Comparison of ENCODE assay signal across 25 cellular contexts in the genomic region with DNA sequence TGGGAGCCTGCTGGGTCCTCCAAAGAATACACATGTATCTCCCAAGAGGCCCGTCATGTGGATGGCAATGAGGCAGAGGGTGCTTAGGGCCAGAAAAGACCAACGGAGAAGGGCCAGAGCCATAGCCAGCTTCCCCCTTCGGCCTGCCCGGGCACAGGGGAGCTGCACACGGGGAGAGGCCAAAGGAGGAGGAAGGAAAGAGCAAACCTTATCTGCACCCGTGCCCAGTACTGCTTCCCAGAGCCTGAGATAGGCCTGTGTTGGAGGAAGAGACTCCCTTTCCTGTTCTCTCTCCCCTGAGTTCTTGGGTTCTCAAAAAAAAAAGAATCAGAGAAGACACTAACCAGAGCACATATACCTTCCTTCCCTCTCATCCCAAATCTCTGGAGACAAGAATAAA.
A peak's percentile ranks its signal among the peaks of the same experiment; 100 is the strongest.
DNase-seq lines count a peak whose midpoint lies in the region; ATAC-seq and TF ChIP-seq lines count a peak whose summit lies in the region.
"Had no signal": no experiment of that assay in that cellular context is flagged by ENCODE, and none has a peak within 500 bp of the region (broad histone marks: within the 10 kb centered on the region; RNA-seq: fewer than 3 reads in every experiment).

No MANE protein-coding gene starts in this region.

- H3K36me3 ChIP-seq in Loucy (ENCODE audit: insufficient read depth, low read length) = no peaks in the 10 kb centered on the region
- no peaks in the 10 kb centered on the region for H3K36me3 ChIP-seq in naive thymus-derived CD4-positive, alpha-beta T cell (ENCODE audit: control insufficient read depth in 2 of 3, insufficient read depth in 3 of 3, low read length in 3 of 3)
- H3K36me3 ChIP-seq in GM23338 (ENCODE audit: insufficient read depth) = no peaks in the 10 kb centered on the region
- H3K36me3 ChIP-seq: BE2C, heart right ventricle, stomach, upper lobe of right lung had no signal

- H3K9me3 Mint-ChIP-seq in T-helper 1 cell treated with Interleukin-12 subunit alpha and Interleukin-12 subunit beta and Interleukin-4 antibody, amounts not matched to agents 30 μg/mL and 1 μg/mL, for 36 hours = peaks cover 43% of the 10 kb centered on the region
- H3K9me3 Mint-ChIP-seq in activated T-helper 2 cell treated with anti-CD3 and anti-CD28 coated beads, Interferon-gamma antibody, Interleukin-2, Interleukin-4, amounts not matched to agents 10 μg/mL and 5 μg/mL and 100 μg/mL, durations not matched to agents 14 hours and 24 hours and 36 hours = peaks cover 54% of the 10 kb centered on the region
- peaks cover 0 to 57% (median 14%) of the 10 kb centered on the region in 11 donors for H3K9me3 Mint-ChIP-seq in naive thymus-derived CD4-positive, alpha-beta T cell
- H3K9me3 Mint-ChIP-seq in GM23338 = peaks cover 42% of the 10 kb centered on the region

- peaks cover 32% of the 10 kb centered on the region for H3K27me3 Mint-ChIP-seq in T-helper 1 cell treated with Interleukin-12 subunit alpha and Interleukin-12 subunit beta and Interleukin-4 antibody, amounts not matched to agents 30 μg/mL and 1 μg/mL, for 36 hours (ENCODE audit: low read depth)
- peaks cover 21% of the 10 kb centered on the region for H3K27me3 Mint-ChIP-seq in activated T-helper 2 cell treated with anti-CD3 and anti-CD28 coated beads, Interferon-gamma antibody, Interleukin-2, Interleukin-4, amounts not matched to agents 10 μg/mL and 5 μg/mL and 100 μg/mL, durations not matched to agents 14 hours and 24 hours and 36 hours (ENCODE audit: low read depth)
- H3K27me3 Mint-ChIP-seq in naive thymus-derived CD4-positive, alpha-beta T cell = peaks cover 9 to 32% (median 16%) of the 10 kb centered on the region in 5 donors
- no peaks in the 10 kb centered on the region for H3K27me3 Mint-ChIP-seq in GM23338 (ENCODE audit: insufficient read depth, low read depth, poor library complexity)
- H3K27me3 Mint-ChIP-seq: brain had no signal

- H3K27ac Mint-ChIP-seq in T-helper 1 cell treated with Interleukin-12 subunit alpha and Interleukin-12 subunit beta and Interleukin-4 antibody, amounts not matched to agents 30 μg/mL and 1 μg/mL, for 36 hours = peak overlapping the region; percentile 88
- peak overlapping the region; percentile 70 for H3K27ac Mint-ChIP-seq in activated T-helper 2 cell treated with anti-CD3 and anti-CD28 coated beads, Interferon-gamma antibody, Interleukin-2, Interleukin-4, amounts not matched to agents 10 μg/mL and 5 μg/mL and 100 μg/mL, durations not matched to agents 14 hours and 24 hours and 36 hours
- peak overlapping the region in 1 of 9 donors; percentile 80 for H3K27ac Mint-ChIP-seq in naive thymus-derived CD4-positive, alpha-beta T cell
- H3K27ac Mint-ChIP-seq in GM23338 = no peak overlapping the region
- H3K27ac Mint-ChIP-seq: brain had no signal

- POLR2A ChIA-PET in naive thymus-derived CD4-positive, alpha-beta T cell (lab: Charles Lee) = no interaction called here

- no peaks in the 10 kb centered on the region for H3F3A ChIP-seq in Loucy (ENCODE audit: low read depth)
- H3F3A ChIP-seq in GM23338 (replicated peaks; ENCODE audit: low read depth) = no peaks in the 10 kb centered on the region

- H4K20me1 ChIP-seq in Loucy (ENCODE audit: insufficient read depth, low read length, poor library complexity, severe bottlenecking) = no peaks in the 10 kb centered on the region
- H4K20me1 ChIP-seq in GM23338 (replicated peaks; ENCODE audit: insufficient read depth) = no peaks in the 10 kb centered on the region

- DNase-seq in T-helper 1 cell (no peak), GM23338 (ENCODE audit: low spot score) (no peak), inferior parietal cortex (ENCODE audit: extremely low spot score) (no peak), AG08395 (ENCODE audit: low spot score) (no peak)
- no peak for DNase-seq in activated T-helper 2 cell treated with anti-CD3 and anti-CD28 coated beads, Interferon-gamma antibody, Interleukin-2, Interleukin-4, amounts not matched to agents 10 μg/mL and 5 μg/mL and 100 μg/mL, durations not matched to agents 14 hours and 24 hours and 36 hours (ENCODE audit: low spot score)
- DNase-seq in naive thymus-derived CD4-positive, alpha-beta T cell = no peak
- DNase-seq: 8988T; activated naive CD4-positive, alpha-beta T cell treated with anti-CD3 and anti-CD28 coated beads, Interleukin-2, amount 50 U/mL, for 16 hours; BE2C; heart right ventricle; NCI-H1092; NCI-H2081 treated with DMSO at 0.1 percent for 48 hours; NCI-H524 treated with DMSO at 0.1 percent for 48 hours; PC-3; posterior cingulate gyrus; stimulated activated CD4-positive, alpha-beta T cell treated with anti-CD3 and anti-CD28 coated beads, Interleukin-1b, Interleukin-23, amount 100 ng/mL, for 48 hours; stomach; T1000; upper lobe of right lung had no signal

- no peak overlapping the region for H3K4me3 ChIP-seq in Loucy (ENCODE audit: low read length, poor library complexity, severe bottlenecking)
- H3K4me3 ChIP-seq in naive thymus-derived CD4-positive, alpha-beta T cell (ENCODE audit: low read length) = no peak overlapping the region
- no peak overlapping the region for H3K4me3 ChIP-seq in GM23338
- H3K4me3 ChIP-seq: GM23248, heart right ventricle, lung, stomach, upper lobe of right lung had no signal

- peaks cover 39% of the 10 kb centered on the region for H3K36me3 Mint-ChIP-seq in T-helper 1 cell treated with Interleukin-12 subunit alpha and Interleukin-12 subunit beta and Interleukin-4 antibody, amounts not matched to agents 30 μg/mL and 1 μg/mL, for 36 hours (ENCODE audit: low read depth)
- peaks cover 27% of the 10 kb centered on the region for H3K36me3 Mint-ChIP-seq in activated T-helper 2 cell treated with anti-CD3 and anti-CD28 coated beads, Interferon-gamma antibody, Interleukin-2, Interleukin-4, amounts not matched to agents 10 μg/mL and 5 μg/mL and 100 μg/mL, durations not matched to agents 14 hours and 24 hours and 36 hours (ENCODE audit: low read depth)
- peaks cover 0 to 41% (median 4%) of the 10 kb centered on the region in 5 donors for H3K36me3 Mint-ChIP-seq in naive thymus-derived CD4-positive, alpha-beta T cell
- peaks cover 22% of the 10 kb centered on the region; the same call in 2 of the 3 replicates for H3K36me3 Mint-ChIP-seq in GM23338 (ENCODE audit: low read depth)

- intact Hi-C loops in activated T-helper 2 cell treated with anti-CD3 and anti-CD28 coated beads, Interferon-gamma antibody, Interleukin-2, Interleukin-4, amounts not matched to agents 10 μg/mL and 5 μg/mL and 100 μg/mL, durations not matched to agents 14 hours and 24 hours and 36 hours (cut with micrococcal nuclease) = loop anchor here (1.0 kb wide), 1 partner anchor 7 kb away; no protein-coding TSS in a partner anchor
- intact Hi-C loops in naive thymus-derived CD4-positive, alpha-beta T cell (cut with micrococcal nuclease) = no loop called here

- H3K27ac ChIP-seq in naive thymus-derived CD4-positive, alpha-beta T cell (ENCODE audit: low read depth, low read length) = no peak overlapping the region
- no peak overlapping the region for H3K27ac ChIP-seq in GM23338 (ENCODE audit: low read depth)
- H3K27ac ChIP-seq: GM23248, heart right ventricle, KMS-11, stomach, upper lobe of right lung had no signal

- no peak overlapping the region for H3K4me3 Mint-ChIP-seq in T-helper 1 cell treated with Interleukin-12 subunit alpha and Interleukin-12 subunit beta and Interleukin-4 antibody, amounts not matched to agents 30 μg/mL and 1 μg/mL, for 36 hours
- H3K4me3 Mint-ChIP-seq in activated T-helper 2 cell treated with anti-CD3 and anti-CD28 coated beads, Interferon-gamma antibody, Interleukin-2, Interleukin-4, amounts not matched to agents 10 μg/mL and 5 μg/mL and 100 μg/mL, durations not matched to agents 14 hours and 24 hours and 36 hours (ENCODE audit: low read depth) = no peak overlapping the region
- peak overlapping the region in 1 of 10 donors; percentile 6 for H3K4me3 Mint-ChIP-seq in naive thymus-derived CD4-positive, alpha-beta T cell
- no peak overlapping the region for H3K4me3 Mint-ChIP-seq in GM23338
- H3K4me3 Mint-ChIP-seq: brain had no signal

- H2AFZ ChIP-seq in Loucy (ENCODE audit: low read length) = peak overlapping the region; percentile 44
- H2AFZ ChIP-seq in GM23338 = no peak overlapping the region
- H2AFZ ChIP-seq: GM23248 had no signal

- no peaks in the 10 kb centered on the region for H3K79me2 ChIP-seq in Loucy (ENCODE audit: insufficient read depth, low read length)
- no peaks in the 10 kb centered on the region for H3K79me2 ChIP-seq in GM23338 (replicated peaks; ENCODE audit: insufficient read depth)

- H3K9me2 ChIP-seq in Loucy (replicated peaks; ENCODE audit: low read depth, low read length) (no peaks in the 10 kb centered on the region), GM23338 (ENCODE audit: insufficient read depth) (no peaks in the 10 kb centered on the region; the same call in 1 of the 2 replicates)

- H3K4me1 Mint-ChIP-seq in T-helper 1 cell treated with Interleukin-12 subunit alpha and Interleukin-12 subunit beta and Interleukin-4 antibody, amounts not matched to agents 30 μg/mL and 1 μg/mL, for 36 hours (ENCODE audit: low read depth) = peaks cover 28% of the 10 kb centered on the region
- peaks cover 26% of the 10 kb centered on the region for H3K4me1 Mint-ChIP-seq in activated T-helper 2 cell treated with anti-CD3 and anti-CD28 coated beads, Interferon-gamma antibody, Interleukin-2, Interleukin-4, amounts not matched to agents 10 μg/mL and 5 μg/mL and 100 μg/mL, durations not matched to agents 14 hours and 24 hours and 36 hours (ENCODE audit: low read depth)
- peaks cover 0 to 24% (median 5%) of the 10 kb centered on the region in 7 donors for H3K4me1 Mint-ChIP-seq in naive thymus-derived CD4-positive, alpha-beta T cell
- H3K4me1 Mint-ChIP-seq in GM23338 = no peaks in the 10 kb centered on the region

- H3K4me2 ChIP-seq in Loucy (ENCODE audit: low read depth, low read length, poor library complexity, severe bottlenecking) (no peak overlapping the region), GM23338 (no peak overlapping the region)
- H3K4me2 ChIP-seq: KMS-11 had no signal

- peaks cover 5% of the 10 kb centered on the region; the same call in 1 of the 2 replicates for H3K9me3 ChIP-seq in Loucy (ENCODE audit: insufficient read depth, low read depth, low read length)
- no peaks in the 10 kb centered on the region for H3K9me3 ChIP-seq in naive thymus-derived CD4-positive, alpha-beta T cell (ENCODE audit: control insufficient read depth in 2 of 3, low read length in 3 of 3)
- H3K9me3 ChIP-seq: BE2C, upper lobe of right lung had no signal

- no peaks in the 10 kb centered on the region for H3K27me3 ChIP-seq in Loucy (ENCODE audit: insufficient read depth, low read length, poor library complexity, severe bottlenecking)
- H3K27me3 ChIP-seq in naive thymus-derived CD4-positive, alpha-beta T cell (ENCODE audit: control insufficient read depth in 2 of 2, insufficient read depth in 2 of 2, low read length in 2 of 2) = no peaks in the 10 kb centered on the region
- H3K27me3 ChIP-seq in GM23338 (ENCODE audit: insufficient read depth) = no peaks in the 10 kb centered on the region
- H3K27me3 ChIP-seq: BE2C, heart right ventricle, stomach, upper lobe of right lung had no signal

- ATAC-seq in naive thymus-derived CD4-positive, alpha-beta T cell = peak; percentile 15
- ATAC-seq in GM23338 = no peak
- ATAC-seq: heart right ventricle, PC-3 had no signal

- CTCF ChIA-PET in naive thymus-derived CD4-positive, alpha-beta T cell (lab: Charles Lee) = no interaction called here

- H3K9ac ChIP-seq in Loucy (ENCODE audit: low read depth, low read length, poor library complexity, severe bottlenecking) = peak overlapping the region; percentile 16
- H3K9ac ChIP-seq: GM23248, KMS-11 had no signal

- H3K4me1 ChIP-seq in Loucy (ENCODE audit: insufficient read depth, low read length, poor library complexity, severe bottlenecking) (peaks cover 22% of the 10 kb centered on the region), GM23338 (ENCODE audit: insufficient read depth) (no peaks in the 10 kb centered on the region)
- no peaks in the 10 kb centered on the region for H3K4me1 ChIP-seq in naive thymus-derived CD4-positive, alpha-beta T cell (ENCODE audit: control insufficient read depth in 2 of 2, insufficient read depth in 2 of 2, low read length in 2 of 2)
- H3K4me1 ChIP-seq: stomach, upper lobe of right lung had no signal

- TF ChIP-seq CTCF in Loucy (conservative IDR thresholded peaks at IDR 0.05; ENCODE audit: low read length) (no peak), GM23338 (conservative IDR thresholded peaks at IDR 0.05; ENCODE audit: low read depth in 2 of 2) (no peak)
